Comparison of ENCODE assay signal across 1 cellular context in genomic region chr16:30941600-30942420, GRCh38.
A peak's percentile ranks its signal among the peaks of the same experiment; 100 is the strongest.
TF ChIP-seq lines count a peak whose summit lies in the region.

No MANE protein-coding gene starts in this region.

TF ChIP-seq in HepG2, 621 proteins besides CTCF, POLR2A, EP300 and RAD21 (continued from another document and continues in another):
- no peak; the same call in 1 of the 2 replicates for TF ChIP-seq ZNF142 (CRISPR knock-in tag; IDR thresholded peaks at IDR 0.05)
- no peak for TF ChIP-seq PRDM15 (CRISPR knock-in tag; IDR thresholded peaks at IDR 0.05)
- TF ChIP-seq TBX3 (IDR thresholded peaks at IDR 0.05; ENCODE audit: borderline replicate concordance): no peak
- peak; percentile 51 for TF ChIP-seq FOSL2 (CRISPR knock-in tag; IDR thresholded peaks at IDR 0.05)
- TF ChIP-seq RFXAP (CRISPR knock-in tag; IDR thresholded peaks at IDR 0.05; ENCODE audit: borderline replicate concordance): peak; percentile 10; the same call in 1 of the 2 replicates
- TF ChIP-seq RCOR2 (CRISPR knock-in tag; IDR thresholded peaks at IDR 0.05): no peak
- no peak for TF ChIP-seq ZNF549 (CRISPR knock-in tag; IDR thresholded peaks at IDR 0.05)
- TF ChIP-seq ZHX2 (IDR thresholded peaks at IDR 0.05; ENCODE audit: low read depth): no peak
- no peak for TF ChIP-seq ZHX2 (CRISPR knock-in tag; IDR thresholded peaks at IDR 0.05; ENCODE audit: borderline replicate concordance)
- TF ChIP-seq IRF2 (CRISPR knock-in tag; IDR thresholded peaks at IDR 0.05): peak; percentile 20; the same call in 1 of the 2 replicates
- TF ChIP-seq ZBTB46 (CRISPR knock-in tag; IDR thresholded peaks at IDR 0.05; ENCODE audit: borderline replicate concordance): peak; percentile 89; the same call in 1 of the 2 replicates
- peak; percentile 92 for TF ChIP-seq XRCC5 (optimal IDR thresholded peaks at IDR 0.05; ENCODE audit: low read length)
- TF ChIP-seq SNAPC2 (CRISPR knock-in tag; IDR thresholded peaks at IDR 0.05): no peak
- peak; percentile 75 for TF ChIP-seq HOXA3 (CRISPR knock-in tag; IDR thresholded peaks at IDR 0.05)
- no peak for TF ChIP-seq RBAK (CRISPR knock-in tag; IDR thresholded peaks at IDR 0.05)
- TF ChIP-seq ZNF605 (CRISPR knock-in tag; IDR thresholded peaks at IDR 0.05): peak; percentile 59; the same call in 1 of the 2 replicates
- TF ChIP-seq GRHL1 (CRISPR knock-in tag; conservative IDR thresholded peaks at IDR 0.05): no peak
- no peak for TF ChIP-seq THAP7 (CRISPR knock-in tag; IDR thresholded peaks at IDR 0.05)
- TF ChIP-seq NBN (conservative IDR thresholded peaks at IDR 0.05): no peak
- no peak for TF ChIP-seq GLMP (CRISPR knock-in tag; IDR thresholded peaks at IDR 0.05; ENCODE audit: borderline replicate concordance)
- no peak for TF ChIP-seq CENPBD1 (CRISPR knock-in tag; IDR thresholded peaks at IDR 0.05; ENCODE audit: borderline replicate concordance, low read depth)
- peak; percentile 54; the same call in 1 of the 2 replicates for TF ChIP-seq HDAC1 (CRISPR knock-in tag; IDR thresholded peaks at IDR 0.05)
- no peak for TF ChIP-seq MAF1 (CRISPR knock-in tag; IDR thresholded peaks at IDR 0.05; ENCODE audit: borderline replicate concordance)
- TF ChIP-seq KMT2A (CRISPR knock-in tag; IDR thresholded peaks at IDR 0.05): no peak
- no peak for TF ChIP-seq ZNF629 (CRISPR knock-in tag; conservative IDR thresholded peaks at IDR 0.05)
- no peak for TF ChIP-seq MATR3 (CRISPR knock-in tag; IDR thresholded peaks at IDR 0.05)
- TF ChIP-seq UBTF (CRISPR knock-in tag; IDR thresholded peaks at IDR 0.05): no peak; the same call in 1 of the 2 replicates
- TF ChIP-seq DR1 (CRISPR knock-in tag; IDR thresholded peaks at IDR 0.05): no peak; the same call in 1 of the 2 replicates
- no peak for TF ChIP-seq ZNF232 (CRISPR knock-in tag; IDR thresholded peaks at IDR 0.05; ENCODE audit: borderline replicate concordance)
- TF ChIP-seq KDM5B (CRISPR knock-in tag; IDR thresholded peaks at IDR 0.05; ENCODE audit: borderline replicate concordance): peak; percentile 54; the same call in 1 of the 2 replicates
